Comparison of ENCODE assay signal across 28 cellular contexts in the genomic region with DNA sequence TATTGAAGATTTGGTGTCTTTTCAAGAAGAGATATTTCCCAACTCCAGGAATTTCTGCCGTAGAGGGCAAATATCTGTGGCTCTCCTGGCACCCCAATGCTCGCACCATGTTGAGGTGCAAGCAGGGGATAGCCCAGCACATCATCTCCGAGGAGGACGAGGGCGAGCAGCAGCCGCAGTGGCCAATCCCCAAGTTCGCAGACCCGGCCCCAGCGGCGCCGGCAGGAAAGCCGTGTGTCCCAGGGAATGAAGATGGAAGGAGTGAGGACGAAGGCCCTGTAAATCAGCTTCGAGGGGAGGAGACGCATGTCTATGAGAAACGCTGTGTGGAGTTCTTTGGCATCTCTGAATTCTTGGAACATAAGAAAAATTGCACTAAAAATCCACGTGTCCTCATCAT.
"Had no signal": no experiment of that assay in that cellular context is flagged by ENCODE, and none has a peak within 500 bp of the region (broad histone marks: within the 10 kb centered on the region; RNA-seq: fewer than 3 reads in every experiment).

No MANE protein-coding gene starts in this region.

- H3K4me1 ChIP-seq: neural progenitor cell, pancreas, parathyroid adenoma, prostate gland, right atrium auricular region, right lobe of liver, sigmoid colon, spleen had no signal

- H3K9me3 ChIP-seq: neutrophil, pancreas, prostate gland, right lobe of liver had no signal

- H2AFZ ChIP-seq: neural progenitor cell, parathyroid adenoma had no signal

- H3K4me3 ChIP-seq: neural progenitor cell, ovary, pancreas, prostate gland, psoas muscle, right atrium auricular region, right lobe of liver, sigmoid colon, skin epidermis, smooth muscle cell, spleen had no signal

- DNase-seq: naive thymus-derived CD4-positive, alpha-beta T cell; naive thymus-derived CD8-positive, alpha-beta T cell; natural killer cell; nephron progenitor cell; nucleus accumbens; occipital lobe; ovary; psoas muscle; retina; right lobe of liver; sigmoid colon; small intestine; spleen; stimulated activated CD4-positive, alpha-beta T cell treated with anti-CD3 and anti-CD28 coated beads, Interleukin-12 subunit alpha, Interleukin-12 subunit beta, amount 100 ng/mL, for 4 hours; stimulated activated CD4-positive, alpha-beta T cell treated with anti-CD3 and anti-CD28 coated beads, Interleukin-15, amount 100 ng/mL, for 24 hours; stimulated activated CD4-positive, alpha-beta T cell treated with anti-CD3 and anti-CD28 coated beads, Interleukin-1b, Interleukin-23, amount 100 ng/mL, for 48 hours; stimulated activated CD4-positive, alpha-beta T cell treated with anti-CD3 and anti-CD28 coated beads, Interleukin-2, amount 100 ng/mL, for 24 hours had no signal

- H3K36me3 Mint-ChIP-seq: naive thymus-derived CD4-positive, alpha-beta T cell; naive thymus-derived CD8-positive, alpha-beta T cell; natural killer cell; natural killer cell treated with Interleukin-12 subunit alpha and Interleukin-12 subunit beta and Interleukin-15 and Interleukin-18, amount 100 ng/mL, for 72 hours; neural progenitor cell had no signal

- H3K27ac ChIP-seq: neural progenitor cell, neutrophil, ovary, pancreas, parathyroid adenoma, prostate gland, psoas muscle, right atrium auricular region, right lobe of liver, sigmoid colon, skin epidermis, spleen had no signal

- H3K9me3 Mint-ChIP-seq: neural crest cell, neural progenitor cell had no signal

- H3K27me3 Mint-ChIP-seq: progenitor cell of endocrine pancreas had no signal

- H3K36me3 ChIP-seq: neural progenitor cell, neutrophil, ovary, pancreas, prostate gland, right atrium auricular region, right lobe of liver, sigmoid colon, spleen had no signal

- H3K4me1 Mint-ChIP-seq: naive thymus-derived CD4-positive, alpha-beta T cell; naive thymus-derived CD8-positive, alpha-beta T cell; natural killer cell; neural crest cell; neural progenitor cell had no signal

- ATAC-seq: naive thymus-derived CD4-positive, alpha-beta T cell; naive thymus-derived CD8-positive, alpha-beta T cell; natural killer cell; natural killer cell treated with Interleukin-12 subunit alpha and Interleukin-12 subunit beta and Interleukin-15 and Interleukin-18, amount 100 ng/mL, for 72 hours; pancreas; psoas muscle had no signal

- H3K4me3 Mint-ChIP-seq: naive thymus-derived CD4-positive, alpha-beta T cell; naive thymus-derived CD8-positive, alpha-beta T cell; natural killer cell; natural killer cell treated with Interleukin-12 subunit alpha and Interleukin-12 subunit beta and Interleukin-15 and Interleukin-18, amount 100 ng/mL, for 72 hours; nephron progenitor cell; neural crest cell; neural progenitor cell had no signal

- H3K4me2 ChIP-seq: neural progenitor cell, smooth muscle cell had no signal

- H3K27ac Mint-ChIP-seq: naive thymus-derived CD4-positive, alpha-beta T cell; naive thymus-derived CD8-positive, alpha-beta T cell; natural killer cell; natural killer cell treated with Interleukin-12 subunit alpha and Interleukin-12 subunit beta and Interleukin-15 and Interleukin-18, amount 100 ng/mL, for 72 hours; nephron progenitor cell; neural progenitor cell; progenitor cell of endocrine pancreas had no signal

- H3K79me2 ChIP-seq: parathyroid adenoma had no signal

- H3K27me3 ChIP-seq: neural progenitor cell, neutrophil, ovary, pancreas, right atrium auricular region, right lobe of liver, sigmoid colon, spleen had no signal
